Comparison of ENCODE assay signal across 9 cellular contexts in genomic region chr10:124872681-124873080, GRCh38.
"Had no signal": no experiment of that assay in that cellular context is flagged by ENCODE, and none has a peak within 500 bp of the region (broad histone marks: within the 10 kb centered on the region; RNA-seq: fewer than 3 reads in every experiment).

No MANE protein-coding gene starts in this region.

- H3K4me3 ChIP-seq: GM23248 had no signal

- H2AFZ ChIP-seq: GM23248 had no signal

- H3K9ac ChIP-seq: GM23248 had no signal

- H3K4me3 Mint-ChIP-seq: H9, HFFc6 had no signal

- H3K9me3 Mint-ChIP-seq: HFFc6 had no signal

- FAIRE-seq: H54, HTR-8/SVneo had no signal

- DNase-seq: GM23248, GOT3, H9, HCEC 1CT, HFFc6, IMR-90, KBM-7 had no signal

- H3K27ac ChIP-seq: GM23248 had no signal

- H3K27ac Mint-ChIP-seq: H9, HFFc6 had no signal
